Comparison of ENCODE assay signal across 9 cellular contexts in genomic region chrX:122244080-122244479, GRCh38.
"Had no signal": no experiment of that assay in that cellular context is flagged by ENCODE, and none has a peak within 500 bp of the region (broad histone marks: within the 10 kb centered on the region; RNA-seq: fewer than 3 reads in every experiment).

No MANE protein-coding gene starts in this region.

- H3K27ac Mint-ChIP-seq: IgD-negative memory B cell had no signal

- H3K4me3 ChIP-seq: K562 had no signal

- H3K4me3 Mint-ChIP-seq: IgD-negative memory B cell had no signal

- H3K27me3 Mint-ChIP-seq: IgD-negative memory B cell had no signal

- H3K36me3 Mint-ChIP-seq: IgD-negative memory B cell had no signal

- FAIRE-seq: HepG2, HTR-8/SVneo, K562 had no signal

- ATAC-seq: HepG2, K562 had no signal

- H3K4me1 Mint-ChIP-seq: IgD-negative memory B cell had no signal

- H3K27ac ChIP-seq: HL-60, KMS-11 had no signal

- DNase-seq: IMR-90, KBM-7, KG1 had no signal

- H3K9ac ChIP-seq: KMS-11 had no signal

- H3K4me2 ChIP-seq: KMS-11 had no signal
